ENCODE assay signal across 16 cellular contexts in genomic region chr3:85864896-85865295, GRCh38.
"Had no signal": no experiment of that assay in that cellular context is flagged by ENCODE, and none has a peak within 500 bp of the region (broad histone marks: within the 10 kb centered on the region; RNA-seq: fewer than 3 reads in every experiment).

No MANE protein-coding gene starts in this region.

- H3K9me3 ChIP-seq: colonic mucosa, esophagus muscularis mucosa, right atrium auricular region, tibial artery had no signal

- H3K4me1 ChIP-seq: colonic mucosa, esophagus muscularis mucosa, right atrium auricular region, tibial artery had no signal

- H3K4me3 ChIP-seq: colonic mucosa, esophagus muscularis mucosa, right atrium auricular region, tibial artery had no signal

- H3K27ac ChIP-seq: colonic mucosa, esophagus muscularis mucosa, right atrium auricular region, tibial artery had no signal

- H3K36me3 Mint-ChIP-seq: stimulated activated memory B cell treated with anti-CD40 and anti-IgM and Interleukin-4, amounts not matched to agents 10 μg/mL and 1 μg/mL and 100 μg/mL, for 72 hours had no signal

- ATAC-seq: activated T-helper 17 cell treated with anti-CD3 and anti-CD28 coated beads, Interleukin-2, amount 50 U/mL, for 72 hours; natural killer cell treated with Interleukin-12 subunit alpha and Interleukin-12 subunit beta and Interleukin-15 and Interleukin-18, amount 100 ng/mL, for 72 hours; stimulated activated memory B cell treated with anti-CD40 and anti-IgM and Interleukin-4, amounts not matched to agents 10 μg/mL and 1 μg/mL and 100 μg/mL, for 72 hours had no signal

- H3K27me3 ChIP-seq: colonic mucosa, esophagus muscularis mucosa, right atrium auricular region, tibial artery had no signal

- H3K36me3 ChIP-seq: colonic mucosa, esophagus muscularis mucosa, right atrium auricular region, tibial artery had no signal

- H3K27ac Mint-ChIP-seq: activated T-helper 17 cell treated with anti-CD3 and anti-CD28 coated beads, Interleukin-2, amount 50 U/mL, for 72 hours; natural killer cell treated with Interleukin-12 subunit alpha and Interleukin-12 subunit beta and Interleukin-15 and Interleukin-18, amount 100 ng/mL, for 72 hours; progenitor cell of endocrine pancreas; stimulated activated memory B cell treated with anti-CD40 and anti-IgM and Interleukin-4, amounts not matched to agents 10 μg/mL and 1 μg/mL and 100 μg/mL, for 72 hours; T-helper 2 cell treated with Interferon-gamma antibody and Interleukin-4, amounts not matched to agents 5 μg/mL and 100 μg/mL, for 36 hours had no signal

- H3K4me3 Mint-ChIP-seq: activated T-helper 17 cell treated with anti-CD3 and anti-CD28 coated beads, Interleukin-2, amount 50 U/mL, for 72 hours; natural killer cell treated with Interleukin-12 subunit alpha and Interleukin-12 subunit beta and Interleukin-15 and Interleukin-18, amount 100 ng/mL, for 72 hours; stimulated activated memory B cell treated with anti-CD40 and anti-IgM and Interleukin-4, amounts not matched to agents 10 μg/mL and 1 μg/mL and 100 μg/mL, for 72 hours; T-helper 2 cell treated with Interferon-gamma antibody and Interleukin-4, amounts not matched to agents 5 μg/mL and 100 μg/mL, for 36 hours had no signal

- DNase-seq: activated naive CD4-positive, alpha-beta T cell treated with Interleukin-2 at 50 U/mL for 16 hours; aorta; colonic mucosa; kidney glomerular epithelial cell; mesenchymal stem cell; occipital lobe; stimulated activated CD4-positive, alpha-beta T cell treated with anti-CD3 and anti-CD28 coated beads, Interleukin-2, amount 100 ng/mL, for 48 hours; SW 1271; tibial artery had no signal

- H3K4me1 Mint-ChIP-seq: activated T-helper 17 cell treated with anti-CD3 and anti-CD28 coated beads, Interleukin-2, amount 50 U/mL, for 72 hours; stimulated activated memory B cell treated with anti-CD40 and anti-IgM and Interleukin-4, amounts not matched to agents 10 μg/mL and 1 μg/mL and 100 μg/mL, for 72 hours had no signal

- H3K27me3 Mint-ChIP-seq: activated T-helper 17 cell treated with anti-CD3 and anti-CD28 coated beads, Interleukin-2, amount 50 U/mL, for 72 hours; natural killer cell treated with Interleukin-12 subunit alpha and Interleukin-12 subunit beta and Interleukin-15 and Interleukin-18, amount 100 ng/mL, for 72 hours; progenitor cell of endocrine pancreas; stimulated activated memory B cell treated with anti-CD40 and anti-IgM and Interleukin-4, amounts not matched to agents 10 μg/mL and 1 μg/mL and 100 μg/mL, for 72 hours had no signal
